Comparison of ENCODE assay signal across 1 cellular context in genomic region chr17:42169351-42169750, GRCh38.
TF ChIP-seq lines count a peak whose summit lies in the region.

No MANE protein-coding gene starts in this region.

TF ChIP-seq in GM23338, 12 proteins besides CTCF, POLR2A, EP300 and RAD21:
- TF ChIP-seq ETS1 (IDR thresholded peaks at IDR 0.05): no peak
- no peak for TF ChIP-seq REST (IDR thresholded peaks at IDR 0.05; ENCODE audit: unreplicated experiment)
- TF ChIP-seq STAT1 (IDR thresholded peaks at IDR 0.05; ENCODE audit: unreplicated experiment): no peak
- TF ChIP-seq ZNF114 (CRISPR knock-in tag; IDR thresholded peaks at IDR 0.05): no peak
- TF ChIP-seq POLR2AphosphoS5 (IDR thresholded peaks at IDR 0.05; ENCODE audit: low read depth): no peak
- TF ChIP-seq NANOG (IDR thresholded peaks at IDR 0.05; ENCODE audit: borderline replicate concordance): no peak
- TF ChIP-seq EZH2 (IDR thresholded peaks at IDR 0.05; ENCODE audit: low read depth, unreplicated experiment): no peak
- TF ChIP-seq CREB1 (CRISPR knock-in tag; IDR thresholded peaks at IDR 0.05; ENCODE audit: low read depth): no peak
- TF ChIP-seq EZH2phosphoT487 (IDR thresholded peaks at IDR 0.05; ENCODE audit: unreplicated experiment): no peak
- TF ChIP-seq ZNF462 (CRISPR knock-in tag; IDR thresholded peaks at IDR 0.05): no peak
